ENCODE assay signal across 1 cellular context in genomic region chr17:38418693-38419507, GRCh38.
A peak's percentile ranks its signal among the peaks of the same experiment; 100 is the strongest.
TF ChIP-seq lines count a peak whose summit lies in the region.

No MANE protein-coding gene starts in this region.

TF ChIP-seq in WTC11, 78 proteins besides CTCF, POLR2A, EP300 and RAD21 (continued from another document):
- TF ChIP-seq E2F1 (CRISPR knock-in tag; IDR thresholded peaks at IDR 0.05) (0 out of 2 replicates have a peak, but pooled peaks have one; percentile 25), PREB (CRISPR knock-in tag; IDR thresholded peaks at IDR 0.05; ENCODE audit: borderline replicate concordance) (no peak), MAX (CRISPR knock-in tag; IDR thresholded peaks at IDR 0.05) (peak; percentile 64; the same call in 1 of the 2 replicates), FOXP4 (CRISPR knock-in tag; IDR thresholded peaks at IDR 0.05) (peak; percentile 5; the same call in 1 of the 2 replicates), KAT7 (CRISPR knock-in tag; IDR thresholded peaks at IDR 0.05; ENCODE audit: borderline replicate concordance) (no peak), ZNF281 (CRISPR knock-in tag; IDR thresholded peaks at IDR 0.05) (no peak), ZSCAN18 (CRISPR knock-in tag; IDR thresholded peaks at IDR 0.05) (no peak), TEAD1 (CRISPR knock-in tag; IDR thresholded peaks at IDR 0.05) (0 out of 2 replicates have a peak, but pooled peaks have one; percentile 41), CREM (CRISPR knock-in tag; IDR thresholded peaks at IDR 0.05) (no peak), TP53 (CRISPR knock-in tag; IDR thresholded peaks at IDR 0.05) (0 out of 2 replicates have a peak, but pooled peaks have one; percentile 62), SP1 (CRISPR knock-in tag; conservative IDR thresholded peaks at IDR 0.05) (peak; percentile 54), ZNF512 (CRISPR knock-in tag; IDR thresholded peaks at IDR 0.05; ENCODE audit: borderline replicate concordance) (no peak), JUN (CRISPR knock-in tag; IDR thresholded peaks at IDR 0.05) (no peak), FOXP1 (CRISPR knock-in tag; IDR thresholded peaks at IDR 0.05; ENCODE audit: borderline replicate concordance) (no peak), GRHL2 (CRISPR knock-in tag; IDR thresholded peaks at IDR 0.05; ENCODE audit: insufficient replicate concordance, severe bottlenecking) (no peak), FOXJ3 (CRISPR knock-in tag; IDR thresholded peaks at IDR 0.05; ENCODE audit: borderline replicate concordance) (no peak), MXD4 (CRISPR knock-in tag; IDR thresholded peaks at IDR 0.05; ENCODE audit: borderline replicate concordance) (no peak), E2F4 (CRISPR knock-in tag; IDR thresholded peaks at IDR 0.05; ENCODE audit: borderline replicate concordance, low read depth) (no peak), ZNF138 (CRISPR knock-in tag; conservative IDR thresholded peaks at IDR 0.05) (0 out of 2 replicates have a peak, but pooled peaks have one; percentile 21)
